In the genomic region with DNA sequence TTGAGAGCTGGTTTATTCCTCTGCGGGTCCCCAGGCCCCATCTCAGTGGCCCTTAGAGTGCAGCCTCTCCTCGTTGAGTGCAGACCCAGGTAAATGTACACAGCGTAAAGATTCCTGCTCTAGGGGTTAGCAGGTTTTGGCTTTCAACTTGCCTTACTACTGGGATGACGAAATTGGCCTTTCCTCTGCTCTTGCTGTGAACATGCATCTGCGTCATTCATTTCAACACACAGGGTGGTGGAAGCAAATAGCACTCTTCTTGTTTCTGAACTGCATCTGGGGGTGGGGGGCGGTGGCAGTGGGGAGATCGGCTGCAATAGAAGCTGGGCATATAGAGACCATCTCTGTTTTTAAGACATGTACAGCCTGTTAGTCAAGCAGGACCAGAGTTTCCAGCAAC, we compare ENCODE assay signal across 14 cellular contexts.
"Had no signal": no experiment of that assay in that cellular context is flagged by ENCODE, and none has a peak within 500 bp of the region (broad histone marks: within the 10 kb centered on the region; RNA-seq: fewer than 3 reads in every experiment).

No MANE protein-coding gene starts in this region.

- H3K27ac ChIP-seq: ascending aorta, left lung, parathyroid adenoma, thyroid gland had no signal

- H3K9me3 ChIP-seq: ascending aorta, left lung, thyroid gland had no signal

- H3K4me1 ChIP-seq: ascending aorta, left lung, thyroid gland had no signal

- H3K27me3 ChIP-seq: ascending aorta, left lung, thyroid gland had no signal

- ATAC-seq: activated CD4-positive, CD25-positive, alpha-beta regulatory T cell treated with anti-CD3 and anti-CD28 coated beads, Interleukin-2, amount 50 U/mL, for 24 hours; activated naive CD8-positive, alpha-beta T cell treated with anti-CD3 and anti-CD28 coated beads, Interleukin-2, amount 50 U/mL, for 24 hours; left lung; stimulated activated naive B cell treated with anti-CD40 and anti-IgM and Interleukin-4, amounts not matched to agents 10 μg/mL and 1 μg/mL and 100 μg/mL, for 72 hours had no signal

- H3K36me3 ChIP-seq: ascending aorta, left lung, thyroid gland had no signal

- H3K9ac ChIP-seq: parathyroid adenoma had no signal

- H2AFZ ChIP-seq: parathyroid adenoma had no signal

- H3K4me3 ChIP-seq: ascending aorta, left lung, thyroid gland had no signal

- DNase-seq: activated naive CD4-positive, alpha-beta T cell treated with Interleukin-2 at 50 U/mL for 16 hours; activated naive CD8-positive, alpha-beta T cell treated with anti-CD3 and anti-CD28 coated beads, Interleukin-2, amount 50 U/mL, for 24 hours; activated T-cell treated with anti-CD3 and anti-CD28 coated beads for 4 hours; glutamatergic neuron; hypothalamus; kidney; left lung; mammary epithelial cell; stimulated activated CD4-positive, alpha-beta T cell treated with anti-CD3 and anti-CD28 coated beads, Interleukin-4, amount 100 ng/mL, for 1 hour; stimulated activated naive B cell treated with anti-CD40 and anti-IgM and Interleukin-4, amounts not matched to agents 10 μg/mL and 1 μg/mL and 100 μg/mL, for 72 hours; thyroid gland had no signal
